ENCODE assay signal across 8 cellular contexts in the genomic region with DNA sequence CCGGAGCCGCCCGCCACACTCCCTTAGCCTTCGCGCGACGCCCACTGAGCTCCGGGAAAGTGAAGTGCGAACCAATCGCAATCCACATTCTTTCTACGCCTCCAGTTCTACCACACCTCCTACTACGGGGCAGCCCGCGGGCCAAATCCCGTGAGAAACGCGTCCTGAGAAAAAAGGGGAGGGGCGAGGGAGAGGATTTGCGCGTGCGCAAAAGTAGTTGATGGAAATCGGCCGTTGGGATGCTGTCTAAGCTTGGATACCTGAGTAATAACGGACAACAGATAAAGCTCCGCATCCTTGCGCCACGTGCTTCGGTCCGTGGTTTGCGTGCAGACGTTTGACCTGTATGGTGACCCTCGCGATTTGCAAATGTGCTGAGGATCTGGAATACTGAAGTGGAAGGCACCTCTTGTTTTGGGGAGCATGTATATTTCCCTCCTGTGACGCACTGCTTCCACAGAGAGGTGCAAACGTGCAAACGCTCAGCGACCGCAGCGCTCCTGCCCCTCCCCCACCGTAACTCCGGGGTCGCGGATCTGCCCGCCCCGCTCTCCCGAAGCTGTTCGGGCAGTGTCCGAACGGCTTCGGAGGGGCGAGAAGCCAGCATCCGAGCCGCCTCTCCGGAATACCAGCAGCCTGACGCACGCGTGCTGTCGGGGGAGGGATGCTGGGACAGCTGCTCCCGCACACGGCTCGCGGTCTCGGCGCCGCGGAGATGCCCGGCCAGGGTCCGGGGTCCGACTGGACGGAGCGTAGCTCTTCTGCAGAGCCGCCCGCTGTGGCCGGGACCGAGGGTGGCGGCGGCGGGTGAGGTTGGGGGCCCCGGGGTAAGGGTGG. TPM values are rescaled to one million over a fixed set of nuclear protein-coding genes. Genes with fewer than 3 reads are reported as not detected.
DNase-seq lines count a peak whose midpoint lies in the region; ATAC-seq, FAIRE-seq and TF ChIP-seq lines count a peak whose summit lies in the region.

A gene with protein sequence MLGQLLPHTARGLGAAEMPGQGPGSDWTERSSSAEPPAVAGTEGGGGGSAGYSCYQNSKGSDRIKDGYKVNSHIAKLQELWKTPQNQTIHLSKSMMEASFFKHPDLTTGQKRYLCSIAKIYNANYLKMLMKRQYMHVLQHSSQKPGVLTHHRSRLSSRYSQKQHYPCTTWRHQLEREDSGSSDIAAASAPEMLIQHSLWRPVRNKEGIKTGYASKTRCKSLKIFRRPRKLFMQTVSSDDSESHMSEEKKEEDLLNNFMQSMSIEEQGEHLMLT (plus strand): TSS at position 634 of the 837 bp plus-strand sequence. CDS start 31 bp downstream, at position 665.
A gene (minus strand): TSS at position 46 of the 837 bp plus-strand sequence. CDS start 54 bp downstream, outside the sequence.

- peak within 1 kb of the TSS; percentile 67 for H3K56ac ChIP-seq in H1 (replicated peaks; ENCODE audit: insufficient read length, low read depth, low read length)

- H3K4me2 ChIP-seq in H1 (ENCODE audit: insufficient read depth in 1 of 2, low read depth in 2 of 2, low read length in 2 of 2), result peak within 1 kb of the TSS; percentile 82 to 94

- H3K4ac ChIP-seq in H1 (replicated peaks; ENCODE audit: insufficient read length, low read depth, low read length), result peak within 1 kb of the TSS; percentile 49

- H3K4me3 Mint-ChIP-seq in memory B cell, result peak within 1 kb of the TSS; percentile 98

- DNase-seq in COLO829 (ENCODE audit: low spot score), result peak; percentile 96
- peak; percentile 92 for DNase-seq in HTR-8/SVneo (ENCODE audit: insufficient read length, low spot score)
- peak; percentile 99 for DNase-seq in NOMO-1 treated with dmso at 0.1 percent for 144 hours (lab: John Stamatoyannopoulos, UW; ENCODE audit: unreplicated experiment)
- DNase-seq in activated CD8-positive, alpha-beta memory T cell treated with anti-CD3 and anti-CD28 coated beads for 48 hours (ENCODE audit: low read depth in 2 of 3, low spot score in 2 of 3), result peak; percentile 85 to 87 (median 86)
- DNase-seq in H1 (ENCODE audit: low read depth in 1 of 2, low spot score in 2 of 2), result peak; percentile 94
- peak; percentile 86 to 94 for DNase-seq in memory B cell (ENCODE audit: low spot score in 2 of 2)
- peak; percentile 80 for DNase-seq in stimulated activated CD8-positive, alpha-beta memory T cell treated with anti-CD3 and anti-CD28 coated beads, Interleukin-12 subunit alpha, Interleukin-12 subunit beta, amount 100 ng/mL, for 24 hours (ENCODE audit: extremely low read depth)

- H3K9me3 ChIP-seq in H1 (ENCODE audit: insufficient read depth in 2 of 2, low read depth in 1 of 2, low read length in 1 of 2), result no peaks in the 10 kb centered on the region

- POLR2A ChIA-PET in H1 (lab: Charles Lee; ENCODE audit: partially characterized antibody), result interaction anchor here (0.7 to 4.2 kb wide), 46 partner anchors 9 to 366 kb away, joined by 3 to 57 read pairs (median 4); a partner anchor contains a TSS

- peak within 1 kb of the TSS; percentile 92 for H3K27ac ChIP-seq in H1 (ENCODE audit: low read depth, low read length)

- no peak within 1 kb of the TSS for H3K14ac ChIP-seq in H1 (ENCODE audit: insufficient read length)

- H3K79me2 ChIP-seq in H1 (ENCODE audit: control insufficient read depth in 1 of 2, insufficient read depth in 2 of 2, low read length in 2 of 2), result peaks cover 0 to 29% of the 10 kb centered on the region in 2 experiments; a peak in 3 of 4 replicates

- no peaks in the 10 kb centered on the region for H3K27me3 Mint-ChIP-seq in memory B cell

- H4K5ac ChIP-seq in H1 (ENCODE audit: insufficient read length, low read depth, low read length), result peak within 1 kb of the TSS; percentile 95

- peak within 1 kb of the TSS; percentile 24; the same call in 1 of the 2 replicates for H2BK15ac ChIP-seq in H1 (ENCODE audit: low read length)

- H2BK12ac ChIP-seq in H1 (ENCODE audit: low read depth, low read length), result peak within 1 kb of the TSS; percentile 94

- H3K36me3 Mint-ChIP-seq in memory B cell, result peaks cover 8% of the 10 kb centered on the region

- no peak within 1 kb of the TSS for H3K23ac ChIP-seq in H1 (ENCODE audit: insufficient read length)

- peak; percentile 66 to 72; a peak in 2 of 3 replicates for TF ChIP-seq POLR2A in H1 (IDR thresholded peaks at IDR 0.05; ENCODE audit: control extremely low read depth in 1 of 2, low read depth in 2 of 2, low read length in 2 of 2)

- no peaks in the 10 kb centered on the region for H3K27me3 ChIP-seq in H1 (replicated peaks in 1 of 4; ENCODE audit: control insufficient read depth in 3 of 4, extremely low read depth in 1 of 4, insufficient read depth in 3 of 4, low read length in 3 of 4)

- peak within 1 kb of the TSS; percentile 97 for H2BK5ac ChIP-seq in H1 (ENCODE audit: low read depth, low read length)

- peak within 1 kb of the TSS; percentile 4 for H2BK120ac ChIP-seq in H1 (replicated peaks; ENCODE audit: low read depth, low read length)

- ATAC-seq in GM21367 (IDR thresholded peaks at IDR 0.05; ENCODE audit: unreplicated experiment) (peak; percentile 63), memory B cell (ENCODE audit: low read depth) (peak; percentile 85)

- peak within 1 kb of the TSS; percentile 95 for H3K18ac ChIP-seq in H1 (ENCODE audit: extremely low read depth, low read length)

- H3K27ac Mint-ChIP-seq in memory B cell, result peak within 1 kb of the TSS; percentile 88

- no peak for TF ChIP-seq CTCF in H1 (IDR thresholded peaks at IDR 0.05; ENCODE audit: control extremely low read depth in 1 of 3, insufficient read depth in 1 of 3, low read depth in 1 of 3, low read length in 3 of 3)

- no peak within 1 kb of the TSS for H2AK5ac ChIP-seq in H1 (ENCODE audit: low read depth, low read length)

- H3K4me3 ChIP-seq in H1 (ENCODE audit: extremely low read depth in 1 of 4, insufficient read depth in 2 of 4, low read depth in 3 of 4, low read length in 4 of 4), result peak within 1 kb of the TSS; percentile 85 to 96 (median 90)

- TF ChIP-seq RAD21 in H1 (IDR thresholded peaks at IDR 0.05 in 1 of 2, conservative IDR thresholded peaks at IDR 0.05 in 1 of 2; ENCODE audit: low read depth in 2 of 2, low read length in 2 of 2), result no peak

- CTCF ChIA-PET in H1 (lab: Charles Lee; ENCODE audit: partially characterized antibody), result interaction anchor here (0.8 to 8.1 kb wide), 18 partner anchors 10 to 427 kb away, joined by 3 to 67 read pairs (median 4); a partner anchor contains a TSS

- no peaks in the 10 kb centered on the region for H3K9me3 Mint-ChIP-seq in memory B cell

- H2AFZ ChIP-seq in H1 (ENCODE audit: low read length), result peak within 1 kb of the TSS; percentile 97

- peaks cover 4% of the 10 kb centered on the region; the same call in 1 of the 2 replicates for H3K79me1 ChIP-seq in H1 (ENCODE audit: low read depth, low read length)

- H4K8ac ChIP-seq in H1 (ENCODE audit: extremely low read depth, insufficient read depth, low read length), result peak within 1 kb of the TSS; percentile 91; the same call in 1 of the 2 replicates

- H3K4me1 ChIP-seq in H1 (replicated peaks in 1 of 4; ENCODE audit: control insufficient read depth in 3 of 4, insufficient read depth in 4 of 4, low read length in 3 of 4), result peaks cover 0 to 7% (median 1%) of the 10 kb centered on the region in 4 experiments; a peak in 3 of 7 replicates

- WGBS in H1 (ENCODE audit: extremely low coverage in 1 of 2, insufficient coverage in 1 of 2, insufficient read length in 1 of 2, insufficient replicate concordance in 2 of 2, low coverage in 1 of 2, low lambda C conversion rate in 2 of 2, missing lambda C conversion rate in 1 of 2), 2 experiments, result 2% methylated on average over 79 of the region's 79 CpGs; no CpG with 5 or more reads in 1 of the 2 experiments

- TF ChIP-seq EP300 in H1 (IDR thresholded peaks at IDR 0.05; ENCODE audit: borderline replicate concordance in 1 of 2, low read depth in 2 of 2, low read length in 2 of 2), result no peak

- no peak within 1 kb of the TSS for H2BK20ac ChIP-seq in H1 (ENCODE audit: low read length)

- H3K23me2 ChIP-seq in H1 (ENCODE audit: low read depth, low read length), result peaks cover 4% of the 10 kb centered on the region

- H3K36me3 ChIP-seq in H1 (ENCODE audit: control insufficient read depth in 2 of 4, insufficient read depth in 4 of 4, low read length in 3 of 4), result peaks cover 5 to 13% (median 9%) of the 10 kb centered on the region in 4 experiments

- H3K4me1 Mint-ChIP-seq in memory B cell, result peaks cover 23% of the 10 kb centered on the region

- peak within 1 kb of the TSS; percentile 80 to 95 (median 90) for H3K9ac ChIP-seq in H1 (replicated peaks in 1 of 4; ENCODE audit: extremely low read depth in 1 of 4, low read depth in 3 of 4, low read length in 3 of 4)

- peak; percentile 63 for FAIRE-seq in HTR-8/SVneo (lab: Jason Lieb, UNC)
- FAIRE-seq in H1 (lab: Jason Lieb, UNC), result peak; percentile 60

- peaks cover 2% of the 10 kb centered on the region in 2 experiments for H4K20me1 ChIP-seq in H1 (replicated peaks in 1 of 2; ENCODE audit: control insufficient read depth in 1 of 2, insufficient read depth in 2 of 2, low read length in 2 of 2)

- peak within 1 kb of the TSS; percentile 88 for H4K91ac ChIP-seq in H1 (replicated peaks; ENCODE audit: insufficient read length, low read length)

TF ChIP-seq in H1, 55 proteins besides CTCF, POLR2A, EP300 and RAD21 (continues in another document):
- TF ChIP-seq TEAD4 (IDR thresholded peaks at IDR 0.05; ENCODE audit: low read depth, low read length), result peak; percentile 78; the same call in 1 of the 2 replicates
- TF ChIP-seq TAF1 (IDR thresholded peaks at IDR 0.05; ENCODE audit: low read depth, low read length), result peak; percentile 94
- TF ChIP-seq EGR1 (IDR thresholded peaks at IDR 0.05; ENCODE audit: borderline replicate concordance, low read depth, low read length), result peak; percentile 60; the same call in 1 of the 2 replicates

RNA-seq across cellular contexts. Expression of the first gene that starts in this region (rescaled TPM):
- total RNA-seq in H1 (2021; fragmentation: NEBNext Ultra II Directional; extraction: Animal tissue kit (Norgen Biotek cat#: 25700)), result 19.8 and 22.2 TPM in 2 replicates
- polyA plus RNA-seq in H1 (2011; rRNA removed), result 24.6 and 24.8 TPM in 2 replicates
- 36.8 TPM for polyA plus RNA-seq in H1 (2011; cell fraction: cytosol; rRNA removed)
- polyA plus RNA-seq in H1 (2011; cell fraction: nucleus; rRNA removed), result 19.3 TPM
- 16.2 to 19.4 TPM (median 17.0 TPM) in 4 replicates for polyA plus RNA-seq in H1 (2012, experiment 1 of 2)
- 7.7 TPM for polyA plus RNA-seq in H1 (2012, experiment 2 of 2)
- 29.6 TPM for polyA plus RNA-seq in H1 (2013, experiment 1 of 2)
- polyA plus RNA-seq in H1 (2013, experiment 2 of 2), result 28.8 TPM
- polyA minus RNA-seq in H1 (2011; rRNA and poly(A)+ RNA removed), result 17.7 and 19.6 TPM in 2 replicates
- 13.8 TPM for polyA minus RNA-seq in H1 (2011; cell fraction: cytosol; rRNA and poly(A)+ RNA removed)
- 26.9 TPM for polyA minus RNA-seq in H1 (2011; cell fraction: nucleus; rRNA and poly(A)+ RNA removed)

RNA-seq across cellular contexts. Expression of the second gene that starts in this region (rescaled TPM):
- total RNA-seq in H1 (2021; fragmentation: NEBNext Ultra II Directional; extraction: Animal tissue kit (Norgen Biotek cat#: 25700)), result 49.7 and 50.8 TPM in 2 replicates
- polyA plus RNA-seq in H1 (2011; rRNA removed), result 32.8 and 52.9 TPM in 2 replicates
- 57.0 TPM for polyA plus RNA-seq in H1 (2011; cell fraction: cytosol; rRNA removed)
- 11.8 TPM for polyA plus RNA-seq in H1 (2011; cell fraction: nucleus; rRNA removed)
- 36.0 to 51.5 TPM (median 43.2 TPM) in 4 replicates for polyA plus RNA-seq in H1 (2012, experiment 1 of 2)
- 5.9 TPM for polyA plus RNA-seq in H1 (2012, experiment 2 of 2)
- 47.0 TPM for polyA plus RNA-seq in H1 (2013, experiment 1 of 2)
- polyA plus RNA-seq in H1 (2013, experiment 2 of 2), result 49.4 TPM
- 31.1 and 35.4 TPM in 2 replicates for polyA minus RNA-seq in H1 (2011; rRNA and poly(A)+ RNA removed)
- polyA minus RNA-seq in H1 (2011; cell fraction: cytosol; rRNA and poly(A)+ RNA removed), result 15.9 TPM
- polyA minus RNA-seq in H1 (2011; cell fraction: nucleus; rRNA and poly(A)+ RNA removed), result 19.8 TPM

Comparison
In these comparisons a context has a peak if more than half of its experiments do, and no peak if none do; other contexts are left out.
1. Peak in every context shown above with its lines: DNase-seq, ATAC-seq, H3K4me3 ChIP-seq and H3K27ac ChIP-seq.